In genomic region chr12:106345739-106346138, GRCh38 we compare ENCODE assay signal across 8 cellular contexts. TPM values are rescaled to one million over a fixed set of nuclear protein-coding genes. Genes with fewer than 3 reads are reported as not detected.
DNase-seq lines count a peak whose midpoint lies in the region; ATAC-seq lines count a peak whose summit lies in the region.

No MANE protein-coding gene starts in this region.

- ATAC-seq in HG03097 (IDR thresholded peaks at IDR 0.05; ENCODE audit: low FRiP score, unreplicated experiment) = no peak
- ATAC-seq in HG02759 (IDR thresholded peaks at IDR 0.05; ENCODE audit: unreplicated experiment) = no peak

- peaks cover 4% of the 10 kb centered on the region for H3K27me3 Mint-ChIP-seq in activated T-helper 2 cell treated with anti-CD3 and anti-CD28 coated beads, Interferon-gamma antibody, Interleukin-2, Interleukin-4, amounts not matched to agents 10 μg/mL and 5 μg/mL and 100 μg/mL, durations not matched to agents 14 hours and 24 hours and 36 hours (ENCODE audit: low read depth)

- no peak overlapping the region for H3K4me3 Mint-ChIP-seq in activated T-helper 2 cell treated with anti-CD3 and anti-CD28 coated beads, Interferon-gamma antibody, Interleukin-2, Interleukin-4, amounts not matched to agents 10 μg/mL and 5 μg/mL and 100 μg/mL, durations not matched to agents 14 hours and 24 hours and 36 hours (ENCODE audit: low read depth)

- intact Hi-C loops in activated T-helper 2 cell treated with anti-CD3 and anti-CD28 coated beads, Interferon-gamma antibody, Interleukin-2, Interleukin-4, amounts not matched to agents 10 μg/mL and 5 μg/mL and 100 μg/mL, durations not matched to agents 14 hours and 24 hours and 36 hours (cut with micrococcal nuclease) = no loop called here

- no peaks in the 10 kb centered on the region for H3K4me1 Mint-ChIP-seq in activated T-helper 2 cell treated with anti-CD3 and anti-CD28 coated beads, Interferon-gamma antibody, Interleukin-2, Interleukin-4, amounts not matched to agents 10 μg/mL and 5 μg/mL and 100 μg/mL, durations not matched to agents 14 hours and 24 hours and 36 hours (ENCODE audit: low read depth)

- DNase-seq in NCI-H1694 treated with DMSO at 0.1 percent for 48 hours (lab: John Stamatoyannopoulos, UW) (peak; percentile 2), NCI-H1694 (lab: John Stamatoyannopoulos, UW) (no peak), NCI-H82 treated with DMSO at 0.1 percent for 48 hours (lab: John Stamatoyannopoulos, UW; ENCODE audit: unreplicated experiment) (peak; percentile 43), dermis blood vessel endothelial cell (peak; percentile 85), lung microvascular endothelial cell (ENCODE audit: low read depth in 2 of 2) (peak; percentile 75 to 82)
- no peak for DNase-seq in activated T-helper 2 cell treated with anti-CD3 and anti-CD28 coated beads, Interferon-gamma antibody, Interleukin-2, Interleukin-4, amounts not matched to agents 10 μg/mL and 5 μg/mL and 100 μg/mL, durations not matched to agents 14 hours and 24 hours and 36 hours (ENCODE audit: low spot score)

- H3K27ac Mint-ChIP-seq in activated T-helper 2 cell treated with anti-CD3 and anti-CD28 coated beads, Interferon-gamma antibody, Interleukin-2, Interleukin-4, amounts not matched to agents 10 μg/mL and 5 μg/mL and 100 μg/mL, durations not matched to agents 14 hours and 24 hours and 36 hours = no peak overlapping the region

- no peaks in the 10 kb centered on the region for H3K9me3 Mint-ChIP-seq in activated T-helper 2 cell treated with anti-CD3 and anti-CD28 coated beads, Interferon-gamma antibody, Interleukin-2, Interleukin-4, amounts not matched to agents 10 μg/mL and 5 μg/mL and 100 μg/mL, durations not matched to agents 14 hours and 24 hours and 36 hours

- peaks cover 3% of the 10 kb centered on the region for H3K36me3 Mint-ChIP-seq in activated T-helper 2 cell treated with anti-CD3 and anti-CD28 coated beads, Interferon-gamma antibody, Interleukin-2, Interleukin-4, amounts not matched to agents 10 μg/mL and 5 μg/mL and 100 μg/mL, durations not matched to agents 14 hours and 24 hours and 36 hours (ENCODE audit: low read depth)

RNA-seq across cellular contexts. Expression of gene POLR3B, which starts 11.8 kb away (rescaled TPM):
- 7.8 and 13.1 TPM in 2 replicates for total RNA-seq in dermis blood vessel endothelial cell
- 5.7 and 6.5 TPM in 2 replicates for total RNA-seq in lung microvascular endothelial cell
- total RNA-seq in activated T-helper 2 cell treated with anti-CD3 and anti-CD28 coated beads, Interferon-gamma antibody, Interleukin-2, Interleukin-4, amounts not matched to agents 10 μg/mL and 5 μg/mL and 100 μg/mL, durations not matched to agents 14 hours and 24 hours and 36 hours = 8.7 and 8.9 TPM in 2 replicates

RNA-seq across cellular contexts. Expression of gene TCP11L2, which starts 43.2 kb away (rescaled TPM):
- 49.0 and 64.5 TPM in 2 replicates for total RNA-seq in dermis blood vessel endothelial cell
- 42.7 and 59.1 TPM in 2 replicates for total RNA-seq in lung microvascular endothelial cell
- 4.8 and 5.1 TPM in 2 replicates for total RNA-seq in activated T-helper 2 cell treated with anti-CD3 and anti-CD28 coated beads, Interferon-gamma antibody, Interleukin-2, Interleukin-4, amounts not matched to agents 10 μg/mL and 5 μg/mL and 100 μg/mL, durations not matched to agents 14 hours and 24 hours and 36 hours

Comparison
In these comparisons a context has a peak if more than half of its experiments do, and no peak if none do; other contexts are left out.
1. DNase-seq: peak in NCI-H1694 treated with DMSO at 0.1 percent for 48 hours (single experiment), NCI-H82 treated with DMSO at 0.1 percent for 48 hours (single experiment), dermis blood vessel endothelial cell (single experiment) and lung microvascular endothelial cell (2 of 2); none in NCI-H1694 (single experiment) and activated T-helper 2 cell treated with anti-CD3 and anti-CD28 coated beads, Interferon-gamma antibody, Interleukin-2, Interleukin-4, amounts not matched to agents 10 μg/mL and 5 μg/mL and 100 μg/mL, durations not matched to agents 14 hours and 24 hours and 36 hours (single experiment).